Comparison of ENCODE assay signal across 8 cellular contexts in the genomic region with DNA sequence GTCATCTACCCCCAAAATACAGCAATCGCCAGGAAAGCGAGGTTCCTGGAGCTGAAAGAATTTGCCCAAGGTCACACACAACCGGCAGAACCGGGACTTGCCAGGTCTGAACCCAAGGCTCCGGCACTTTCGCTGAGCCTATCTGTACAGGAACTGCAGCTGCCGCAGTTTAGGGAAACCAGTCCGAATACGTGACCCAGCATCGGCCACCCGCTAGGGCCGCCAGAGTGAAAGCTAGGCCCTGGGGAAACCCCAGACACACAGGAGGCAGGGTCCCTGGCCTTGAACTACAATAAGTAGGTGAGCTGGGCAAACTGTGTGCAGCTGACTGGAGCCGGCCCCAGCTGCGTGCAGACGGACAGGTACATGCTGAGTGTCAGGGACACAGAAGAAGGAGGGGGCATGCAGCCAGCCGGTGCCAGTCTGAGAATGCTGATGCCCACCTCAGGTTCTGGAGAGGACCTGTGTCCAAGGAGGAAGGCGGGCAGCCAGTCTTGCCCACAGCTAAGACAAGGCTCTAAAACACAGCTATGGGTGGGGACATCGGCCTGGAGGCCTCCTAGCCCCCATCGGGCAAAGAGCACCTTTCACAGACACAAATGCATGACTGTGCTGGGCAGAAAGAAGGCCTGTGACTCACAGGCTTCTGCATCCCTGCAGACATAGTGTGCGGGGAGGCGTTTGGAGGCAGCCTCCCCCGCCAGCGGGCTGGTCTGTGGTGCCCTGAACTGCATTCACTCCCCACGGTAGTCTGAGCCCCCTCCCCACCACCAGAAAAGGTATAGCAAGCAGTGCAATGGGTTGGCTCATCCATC.
A peak's percentile ranks its signal among the peaks of the same experiment; 100 is the strongest.
DNase-seq lines count a peak whose midpoint lies in the region; ATAC-seq lines count a peak whose summit lies in the region.

No MANE protein-coding gene starts in this region.

- peaks cover 32 to 39% of the 10 kb centered on the region in 2 donors for H3K4me1 ChIP-seq in duodenal mucosa (ENCODE audit: control insufficient read depth in 1 of 2, insufficient read depth in 2 of 2, low read length in 2 of 2)

- peak overlapping the region in 1 of 2 donors; percentile 12 for H3K4me3 ChIP-seq in duodenal mucosa (ENCODE audit: low read depth in 1 of 2, low read length in 2 of 2)

- DNase-seq in COLO668 (lab: John Stamatoyannopoulos, UW; ENCODE audit: unreplicated experiment) (peak; percentile 80), HuH-7 (ENCODE audit: low spot score) (peak; percentile 53), NCI-H345 treated with DMSO at 0.1 percent for 48 hours (lab: John Stamatoyannopoulos, UW; ENCODE audit: unreplicated experiment) (no peak), RPMI8226 (no peak), DMS153 (lab: John Stamatoyannopoulos, UW) (no peak)
- DNase-seq in activated CD4-positive, alpha-beta T cell treated with anti-CD3 and anti-CD28 coated beads for 4 hours: no peak

- peak; percentile 20 for ATAC-seq in GM19468 (IDR thresholded peaks at IDR 0.05; ENCODE audit: extremely low read depth, unreplicated experiment)

- H3K27ac ChIP-seq in duodenal mucosa (ENCODE audit: low read depth, low read length): peak overlapping the region; percentile 47

- peaks cover 0 to 3% of the 10 kb centered on the region in 2 donors for H3K36me3 ChIP-seq in duodenal mucosa (ENCODE audit: control insufficient read depth in 1 of 2, insufficient read depth in 2 of 2, low read length in 2 of 2)

- no peaks in the 10 kb centered on the region for H3K27me3 ChIP-seq in duodenal mucosa (ENCODE audit: control insufficient read depth in 1 of 2, insufficient read depth in 2 of 2, low read length in 2 of 2)

- H3K9me3 ChIP-seq in duodenal mucosa (ENCODE audit: control insufficient read depth in 1 of 2, low read length in 2 of 2): no peaks in the 10 kb centered on the region

- peak overlapping the region in 1 of 2 donors; percentile 20 for H3K9ac ChIP-seq in duodenal mucosa (ENCODE audit: low read depth in 1 of 2, low read length in 2 of 2)

Comparison
In these comparisons a context has a peak if more than half of its experiments do, and no peak if none do; other contexts are left out.
1. DNase-seq: peak in COLO668 (single experiment) and HuH-7 (single experiment); none in NCI-H345 treated with DMSO at 0.1 percent for 48 hours (single experiment), RPMI8226 (single experiment), DMS153 (single experiment) and activated CD4-positive, alpha-beta T cell treated with anti-CD3 and anti-CD28 coated beads for 4 hours (0 of 2).